In the genomic region with DNA sequence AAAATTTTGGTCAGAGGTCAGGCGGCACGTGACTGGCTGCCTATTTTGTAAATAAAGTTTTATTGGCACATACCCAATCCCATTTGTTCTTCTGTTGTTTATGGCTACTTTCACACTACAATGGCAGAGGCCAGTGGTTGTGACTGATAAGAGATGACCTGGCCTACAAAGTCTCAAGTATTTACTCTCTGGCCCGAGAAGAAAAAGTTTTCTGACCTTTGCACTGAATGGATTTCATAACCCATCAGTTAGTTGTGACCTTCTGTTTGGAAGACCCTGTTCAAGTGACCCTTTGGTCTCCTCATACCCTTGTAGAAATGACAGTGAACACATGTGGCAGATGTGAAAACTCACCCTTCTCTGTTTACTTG, we compare ENCODE assay signal across 17 cellular contexts.
"Had no signal": no experiment of that assay in that cellular context is flagged by ENCODE, and none has a peak within 500 bp of the region (broad histone marks: within the 10 kb centered on the region; RNA-seq: fewer than 3 reads in every experiment).

No MANE protein-coding gene starts in this region.

- H3K27me3 Mint-ChIP-seq: activated CD4-positive, alpha-beta memory T cell treated with anti-CD3 and anti-CD28 coated beads for 36 hours; activated naive CD8-positive, alpha-beta T cell treated with anti-CD3 and anti-CD28 coated beads, Interleukin-2, amount 50 U/mL, for 24 hours; natural killer cell treated with Interleukin-12 subunit alpha and Interleukin-12 subunit beta and Interleukin-15 and Interleukin-18, amount 100 ng/mL, for 72 hours; stimulated activated naive CD8-positive, alpha-beta T cell treated with anti-CD3 and anti-CD28 coated beads, Interleukin-15, Interleukin-2, amounts not matched to agents 100 ng/mL and 50 ng/mL, for 24 hours had no signal

- H3K4me3 Mint-ChIP-seq: activated CD4-positive, alpha-beta memory T cell treated with anti-CD3 and anti-CD28 coated beads for 36 hours; activated naive CD8-positive, alpha-beta T cell treated with anti-CD3 and anti-CD28 coated beads, Interleukin-2, amount 50 U/mL, for 24 hours; natural killer cell treated with Interleukin-12 subunit alpha and Interleukin-12 subunit beta and Interleukin-15 and Interleukin-18, amount 100 ng/mL, for 72 hours; stimulated activated naive CD8-positive, alpha-beta T cell treated with anti-CD3 and anti-CD28 coated beads, Interleukin-15, Interleukin-2, amounts not matched to agents 100 ng/mL and 50 ng/mL, for 24 hours; T-helper 1 cell treated with Interleukin-12 subunit alpha and Interleukin-12 subunit beta and Interleukin-4 antibody, amounts not matched to agents 30 μg/mL and 1 μg/mL, for 36 hours had no signal

- H3K27ac Mint-ChIP-seq: activated CD4-positive, alpha-beta memory T cell treated with anti-CD3 and anti-CD28 coated beads for 36 hours; activated naive CD8-positive, alpha-beta T cell treated with anti-CD3 and anti-CD28 coated beads, Interleukin-2, amount 50 U/mL, for 24 hours; stimulated activated naive CD8-positive, alpha-beta T cell treated with anti-CD3 and anti-CD28 coated beads, Interleukin-15, Interleukin-2, amounts not matched to agents 100 ng/mL and 50 ng/mL, for 24 hours; T-helper 1 cell treated with Interleukin-12 subunit alpha and Interleukin-12 subunit beta and Interleukin-4 antibody, amounts not matched to agents 30 μg/mL and 1 μg/mL, for 36 hours had no signal

- FAIRE-seq: bronchial epithelial cell, TTC549 had no signal

- H3K36me3 ChIP-seq: ascending aorta had no signal

- H3K27ac ChIP-seq: esophagus muscularis mucosa, psoas muscle, testis had no signal

- H3K9me3 Mint-ChIP-seq: activated CD4-positive, alpha-beta memory T cell treated with anti-CD3 and anti-CD28 coated beads for 36 hours; activated naive CD8-positive, alpha-beta T cell treated with anti-CD3 and anti-CD28 coated beads, Interleukin-2, amount 50 U/mL, for 24 hours; natural killer cell treated with Interleukin-12 subunit alpha and Interleukin-12 subunit beta and Interleukin-15 and Interleukin-18, amount 100 ng/mL, for 72 hours; stimulated activated naive CD8-positive, alpha-beta T cell treated with anti-CD3 and anti-CD28 coated beads, Interleukin-15, Interleukin-2, amounts not matched to agents 100 ng/mL and 50 ng/mL, for 24 hours; T-helper 1 cell treated with Interleukin-12 subunit alpha and Interleukin-12 subunit beta and Interleukin-4 antibody, amounts not matched to agents 30 μg/mL and 1 μg/mL, for 36 hours had no signal

- H3K27me3 ChIP-seq: ascending aorta, esophagus muscularis mucosa, testis had no signal

- H3K36me3 Mint-ChIP-seq: natural killer cell treated with Interleukin-12 subunit alpha and Interleukin-12 subunit beta and Interleukin-15 and Interleukin-18, amount 100 ng/mL, for 72 hours had no signal

- ATAC-seq: activated naive CD8-positive, alpha-beta T cell treated with anti-CD3 and anti-CD28 coated beads, Interleukin-2, amount 50 U/mL, for 24 hours; natural killer cell treated with Interleukin-12 subunit alpha and Interleukin-12 subunit beta and Interleukin-15 and Interleukin-18, amount 100 ng/mL, for 72 hours; psoas muscle had no signal

- H3K9me3 ChIP-seq: ascending aorta, esophagus muscularis mucosa, psoas muscle, testis had no signal

- H3K4me3 ChIP-seq: ascending aorta, esophagus muscularis mucosa, psoas muscle, testis had no signal

- DNase-seq: activated CD4-positive, alpha-beta memory T cell treated with anti-CD3 and anti-CD28 coated beads for 36 hours; activated CD4-positive, CD25-positive, alpha-beta regulatory T cell treated with anti-CD3 and anti-CD28 coated beads, Interleukin-2, amount 50 U/mL, for 72 hours; activated naive CD4-positive, alpha-beta T cell; activated naive CD8-positive, alpha-beta T cell treated with anti-CD3 and anti-CD28 coated beads, Interleukin-2, amount 50 U/mL, for 24 hours; glutamatergic neuron; occipital lobe; psoas muscle; stimulated activated CD4-positive, alpha-beta T cell treated with anti-CD3 and anti-CD28 coated beads, Interleukin-4, amount 100 ng/mL, for 1 hour; stimulated activated CD8-positive, alpha-beta memory T cell treated with anti-CD3 and anti-CD28 coated beads, Interleukin-4, amount 100 ng/mL, for 48 hours; testis had no signal
